27 cellular contexts compared by ENCODE assay signal in genomic region chr2:167957662-167958061, GRCh38.
"Had no signal": no experiment of that assay in that cellular context is flagged by ENCODE, and none has a peak within 500 bp of the region (broad histone marks: within the 10 kb centered on the region; RNA-seq: fewer than 3 reads in every experiment).

No MANE protein-coding gene starts in this region.

- H3K9me3 ChIP-seq: right lobe of liver, sigmoid colon, suprapubic skin, testis, transverse colon, upper lobe of right lung, uterus had no signal

- H3K4me1 ChIP-seq: parathyroid adenoma, psoas muscle, right lobe of liver, sigmoid colon, testis, tibial artery, transverse colon, upper lobe of right lung, uterus had no signal

- H3K79me2 ChIP-seq: parathyroid adenoma had no signal

- H3K4me2 ChIP-seq: neural progenitor cell had no signal

- H3K4me3 Mint-ChIP-seq: naive thymus-derived CD4-positive, alpha-beta T cell; nephron; neural progenitor cell; stimulated activated memory B cell treated with anti-CD40 and anti-IgM and Interleukin-4, amounts not matched to agents 10 μg/mL and 1 μg/mL and 100 μg/mL, for 72 hours; stimulated activated naive CD8-positive, alpha-beta T cell treated with anti-CD3 and anti-CD28 coated beads, Interleukin-15, amount 100 ng/mL, for 72 hours; type B pancreatic cell had no signal

- H3K27ac Mint-ChIP-seq: naive thymus-derived CD4-positive, alpha-beta T cell; neural progenitor cell; progenitor cell of endocrine pancreas; stimulated activated memory B cell treated with anti-CD40 and anti-IgM and Interleukin-4, amounts not matched to agents 10 μg/mL and 1 μg/mL and 100 μg/mL, for 72 hours; stimulated activated naive CD8-positive, alpha-beta T cell treated with anti-CD3 and anti-CD28 coated beads, Interleukin-15, amount 100 ng/mL, for 72 hours; type B pancreatic cell had no signal

- H3K27me3 Mint-ChIP-seq: naive thymus-derived CD4-positive, alpha-beta T cell; progenitor cell of endocrine pancreas; stimulated activated memory B cell treated with anti-CD40 and anti-IgM and Interleukin-4, amounts not matched to agents 10 μg/mL and 1 μg/mL and 100 μg/mL, for 72 hours; stimulated activated naive CD8-positive, alpha-beta T cell treated with anti-CD3 and anti-CD28 coated beads, Interleukin-15, amount 100 ng/mL, for 72 hours; type B pancreatic cell had no signal

- ATAC-seq: naive thymus-derived CD4-positive, alpha-beta T cell; psoas muscle; right cardiac atrium; right lobe of liver; stimulated activated memory B cell treated with anti-CD40 and anti-IgM and Interleukin-4, amounts not matched to agents 10 μg/mL and 1 μg/mL and 100 μg/mL, for 72 hours; stimulated activated naive CD8-positive, alpha-beta T cell treated with anti-CD3 and anti-CD28 coated beads, Interleukin-15, amount 100 ng/mL, for 72 hours; stimulated activated naive CD8-positive, alpha-beta T cell treated with anti-CD3 and anti-CD28 coated beads, Interleukin-15, Interleukin-2, amounts not matched to agents 100 U/mL and 50 U/mL, for 24 hours; upper lobe of right lung had no signal

- H3K4me3 ChIP-seq: neural progenitor cell, psoas muscle, right lobe of liver, sigmoid colon, suprapubic skin, testis, tibial artery, transverse colon, upper lobe of right lung, uterus had no signal

- H3K36me3 ChIP-seq: neural progenitor cell, right lobe of liver, sigmoid colon, suprapubic skin, transverse colon, upper lobe of right lung, uterus had no signal

- H3K4me1 Mint-ChIP-seq: naive thymus-derived CD4-positive, alpha-beta T cell; stimulated activated memory B cell treated with anti-CD40 and anti-IgM and Interleukin-4, amounts not matched to agents 10 μg/mL and 1 μg/mL and 100 μg/mL, for 72 hours; stimulated activated naive CD8-positive, alpha-beta T cell treated with anti-CD3 and anti-CD28 coated beads, Interleukin-15, amount 100 ng/mL, for 72 hours had no signal

- H3K27ac ChIP-seq: neural progenitor cell, parathyroid adenoma, psoas muscle, right lobe of liver, sigmoid colon, suprapubic skin, testis, tibial artery, transverse colon, upper lobe of right lung, uterus had no signal

- H3K9me3 Mint-ChIP-seq: neural progenitor cell; stimulated activated memory B cell treated with anti-CD40 and anti-IgM and Interleukin-4, amounts not matched to agents 10 μg/mL and 1 μg/mL and 100 μg/mL, for 72 hours; stimulated activated naive CD8-positive, alpha-beta T cell treated with anti-CD3 and anti-CD28 coated beads, Interleukin-15, amount 100 ng/mL, for 72 hours; type B pancreatic cell had no signal

- H2AFZ ChIP-seq: neural progenitor cell, parathyroid adenoma had no signal

- DNase-seq: naive thymus-derived CD4-positive, alpha-beta T cell; posterior cingulate gyrus; psoas muscle; right cardiac atrium; right lobe of liver; sigmoid colon; small intestine; stimulated activated CD4-positive, alpha-beta T cell treated with anti-CD3 and anti-CD28 coated beads, Interleukin-15, amount 100 ng/mL, for 24 hours; stimulated activated CD4-positive, alpha-beta T cell treated with anti-CD3 and anti-CD28 coated beads, Interleukin-2, amount 100 ng/mL, for 24 hours; stimulated activated CD4-positive, alpha-beta T cell treated with anti-CD3 and anti-CD28 coated beads, Interleukin-2, amount 100 ng/mL, for 48 hours; stimulated activated CD4-positive, alpha-beta T cell treated with anti-CD3 and anti-CD28 coated beads, Interleukin-4, amount 100 ng/mL, for 24 hours; stimulated activated naive CD4-positive, alpha-beta T cell; stimulated activated naive CD8-positive, alpha-beta T cell treated with anti-CD3 and anti-CD28 coated beads, Interleukin-15, amount 100 ng/mL, for 72 hours; stimulated activated naive CD8-positive, alpha-beta T cell treated with anti-CD3 and anti-CD28 coated beads, Interleukin-15, Interleukin-2, amounts not matched to agents 100 U/mL and 50 U/mL, for 24 hours; substantia nigra; testis; tibial artery; transverse colon; upper lobe of right lung; uterus had no signal

- H3K27me3 ChIP-seq: neural progenitor cell, right lobe of liver, sigmoid colon, suprapubic skin, testis, tibial artery, transverse colon, upper lobe of right lung, uterus had no signal

- H3K9ac ChIP-seq: neural progenitor cell, parathyroid adenoma had no signal
